ENCODE assay signal across 1 cellular context in the genomic region with DNA sequence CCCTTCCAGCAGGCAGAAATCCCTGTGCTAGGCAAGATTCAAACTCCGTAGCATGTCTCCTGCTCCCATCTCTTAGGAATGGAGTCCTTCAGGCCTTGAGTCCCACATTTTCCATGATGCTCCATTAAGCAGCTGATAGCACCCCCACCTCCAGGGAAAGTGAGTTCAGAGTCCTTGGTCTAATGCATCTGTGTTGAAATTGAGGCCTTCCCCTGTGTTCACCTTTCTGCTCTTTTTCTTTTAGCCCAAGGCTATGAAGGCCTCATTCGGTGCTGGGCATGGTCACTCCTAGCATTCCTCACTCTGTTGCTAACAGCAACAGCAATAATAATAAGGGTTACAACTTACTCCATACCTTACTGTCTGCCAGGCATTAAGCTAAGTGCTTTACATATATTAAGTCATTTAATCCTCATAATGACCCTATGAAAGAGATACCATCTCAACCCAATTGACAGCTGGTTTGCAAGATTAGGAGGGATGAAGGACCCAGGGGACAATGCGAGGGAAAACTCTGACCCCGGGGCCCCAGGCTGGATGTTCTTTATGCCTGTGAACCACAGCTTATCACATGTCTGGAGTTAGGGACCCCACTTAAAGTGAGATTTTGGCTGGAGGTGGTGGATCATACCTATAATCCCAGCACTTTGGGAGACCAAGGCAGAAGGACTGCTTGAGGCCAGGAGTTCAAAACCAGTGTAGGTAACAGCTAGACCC.
TF ChIP-seq lines count a peak whose summit lies in the region.

No MANE protein-coding gene starts in this region.

TF ChIP-seq in A549, 52 proteins besides CTCF, POLR2A, EP300 and RAD21 (continued from another document):
- TF ChIP-seq, protein P1, sequence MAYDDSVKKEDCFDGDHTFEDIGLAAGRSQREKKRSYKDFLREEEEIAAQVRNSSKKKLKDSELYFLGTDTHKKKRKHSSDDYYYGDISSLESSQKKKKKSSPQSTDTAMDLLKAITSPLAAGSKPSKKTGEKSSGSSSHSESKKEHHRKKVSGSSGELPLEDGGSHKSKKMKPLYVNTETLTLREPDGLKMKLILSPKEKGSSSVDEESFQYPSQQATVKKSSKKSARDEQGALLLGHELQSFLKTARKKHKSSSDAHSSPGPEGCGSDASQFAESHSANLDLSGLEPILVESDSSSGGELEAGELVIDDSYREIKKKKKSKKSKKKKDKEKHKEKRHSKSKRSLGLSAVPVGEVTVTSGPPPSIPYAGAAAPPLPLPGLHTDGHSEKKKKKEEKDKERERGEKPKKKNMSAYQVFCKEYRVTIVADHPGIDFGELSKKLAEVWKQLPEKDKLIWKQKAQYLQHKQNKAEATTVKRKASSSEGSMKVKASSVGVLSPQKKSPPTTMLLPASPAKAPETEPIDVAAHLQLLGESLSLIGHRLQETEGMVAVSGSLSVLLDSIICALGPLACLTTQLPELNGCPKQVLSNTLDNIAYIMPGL (CRISPR knock-in tag; IDR thresholded peaks at IDR 0.05; ENCODE audit: borderline replicate concordance) = no peak
- TF ChIP-seq CEBPB (IDR thresholded peaks at IDR 0.05) (no peak), SREBF2 (IDR thresholded peaks at IDR 0.05) (no peak), SMC3 (IDR thresholded peaks at IDR 0.05) (no peak), RFX5 (IDR thresholded peaks at IDR 0.05) (no peak), GATA3 (IDR thresholded peaks at IDR 0.05; ENCODE audit: borderline replicate concordance) (no peak)
- TF ChIP-seq, protein P2, sequence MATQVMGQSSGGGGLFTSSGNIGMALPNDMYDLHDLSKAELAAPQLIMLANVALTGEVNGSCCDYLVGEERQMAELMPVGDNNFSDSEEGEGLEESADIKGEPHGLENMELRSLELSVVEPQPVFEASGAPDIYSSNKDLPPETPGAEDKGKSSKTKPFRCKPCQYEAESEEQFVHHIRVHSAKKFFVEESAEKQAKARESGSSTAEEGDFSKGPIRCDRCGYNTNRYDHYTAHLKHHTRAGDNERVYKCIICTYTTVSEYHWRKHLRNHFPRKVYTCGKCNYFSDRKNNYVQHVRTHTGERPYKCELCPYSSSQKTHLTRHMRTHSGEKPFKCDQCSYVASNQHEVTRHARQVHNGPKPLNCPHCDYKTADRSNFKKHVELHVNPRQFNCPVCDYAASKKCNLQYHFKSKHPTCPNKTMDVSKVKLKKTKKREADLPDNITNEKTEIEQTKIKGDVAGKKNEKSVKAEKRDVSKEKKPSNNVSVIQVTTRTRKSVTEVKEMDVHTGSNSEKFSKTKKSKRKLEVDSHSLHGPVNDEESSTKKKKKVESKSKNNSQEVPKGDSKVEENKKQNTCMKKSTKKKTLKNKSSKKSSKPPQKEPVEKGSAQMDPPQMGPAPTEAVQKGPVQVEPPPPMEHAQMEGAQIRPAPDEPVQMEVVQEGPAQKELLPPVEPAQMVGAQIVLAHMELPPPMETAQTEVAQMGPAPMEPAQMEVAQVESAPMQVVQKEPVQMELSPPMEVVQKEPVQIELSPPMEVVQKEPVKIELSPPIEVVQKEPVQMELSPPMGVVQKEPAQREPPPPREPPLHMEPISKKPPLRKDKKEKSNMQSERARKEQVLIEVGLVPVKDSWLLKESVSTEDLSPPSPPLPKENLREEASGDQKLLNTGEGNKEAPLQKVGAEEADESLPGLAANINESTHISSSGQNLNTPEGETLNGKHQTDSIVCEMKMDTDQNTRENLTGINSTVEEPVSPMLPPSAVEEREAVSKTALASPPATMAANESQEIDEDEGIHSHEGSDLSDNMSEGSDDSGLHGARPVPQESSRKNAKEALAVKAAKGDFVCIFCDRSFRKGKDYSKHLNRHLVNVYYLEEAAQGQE (IDR thresholded peaks at IDR 0.05) = no peak
